In the genomic region with DNA sequence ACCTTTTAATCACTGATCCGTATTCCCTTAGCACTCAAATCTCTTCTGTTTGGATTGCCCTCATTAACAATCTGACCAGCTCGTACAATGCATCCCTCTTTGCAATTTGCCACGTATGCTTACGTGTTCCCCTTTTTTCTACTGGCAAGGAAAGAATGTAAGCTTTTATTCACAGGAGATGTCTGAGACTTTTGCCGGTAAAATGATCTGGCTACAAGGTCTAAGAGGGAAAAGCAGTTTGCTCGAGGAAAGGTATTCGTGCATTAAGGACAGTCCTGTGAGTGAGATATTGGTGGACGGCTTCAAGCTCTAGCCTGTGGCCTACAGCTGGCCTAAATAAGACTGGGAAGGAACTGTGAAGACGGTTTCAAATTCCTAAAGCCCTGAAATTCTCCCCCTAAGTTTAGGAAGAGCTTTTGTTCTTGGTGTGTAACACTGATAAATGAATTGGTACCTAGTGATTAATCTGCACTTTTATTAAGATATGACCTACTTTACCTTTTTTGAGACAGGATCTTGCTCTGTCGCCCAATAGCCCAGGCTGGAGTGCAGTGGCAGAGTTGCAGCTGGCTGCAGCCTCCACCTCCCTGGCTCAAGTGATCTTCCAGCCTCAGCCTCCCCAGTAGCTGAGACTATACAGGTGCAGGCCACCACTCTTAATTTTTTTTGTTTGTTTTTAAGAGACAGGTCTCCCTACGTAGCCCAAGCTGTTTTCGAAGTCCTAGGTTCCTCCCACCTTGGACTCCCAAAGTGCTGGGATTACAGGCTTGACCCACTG, we compare ENCODE assay signal across 8 cellular contexts. TPM values are rescaled to one million over a fixed set of nuclear protein-coding genes. Genes with fewer than 3 reads are reported as not detected.
DNase-seq lines count a peak whose midpoint lies in the region; ATAC-seq and TF ChIP-seq lines count a peak whose summit lies in the region.

No MANE protein-coding gene starts in this region.

- H3K4me2 ChIP-seq in BLaER1 treated with 17β-estradiol and CSF1 and Interleukin-3, amounts not matched to agents 10 nM and 100 nM = peak overlapping the region; percentile 84 to 98 (median 95)

- H3K27ac ChIP-seq in BLaER1 treated with 17β-estradiol and CSF1 and Interleukin-3, amounts not matched to agents 10 nM and 100 nM = peak overlapping the region; percentile 86 to 97 (median 92)

- no peaks in the 10 kb centered on the region for H3K27me3 Mint-ChIP-seq in activated CD8-positive, alpha-beta T cell treated with anti-CD3 and anti-CD28 coated beads for 36 hours

- peaks cover 50% of the 10 kb centered on the region for H3K36me3 Mint-ChIP-seq in activated CD8-positive, alpha-beta T cell treated with anti-CD3 and anti-CD28 coated beads for 36 hours (ENCODE audit: low read depth)
- peaks cover 63% of the 10 kb centered on the region for H3K36me3 Mint-ChIP-seq in stimulated activated effector memory CD8-positive, alpha-beta T cell treated with anti-CD3 and anti-CD28 coated beads, Interleukin-12 subunit alpha, Interleukin-12 subunit beta, amount 100 ng/mL, for 72 hours

- H3K9me3 Mint-ChIP-seq in activated CD8-positive, alpha-beta T cell treated with anti-CD3 and anti-CD28 coated beads for 36 hours = no peaks in the 10 kb centered on the region
- H3K9me3 Mint-ChIP-seq in stimulated activated effector memory CD8-positive, alpha-beta T cell treated with anti-CD3 and anti-CD28 coated beads, Interleukin-12 subunit alpha, Interleukin-12 subunit beta, amount 100 ng/mL, for 72 hours = no peaks in the 10 kb centered on the region

- no peak for TF ChIP-seq CTCF in HFF-Myc (IDR thresholded peaks at IDR 0.05; ENCODE audit: low read depth, low read length, missing control alignments)
- TF ChIP-seq CTCF in activated CD8-positive, alpha-beta T cell treated with anti-CD3 and anti-CD28 coated beads for 36 hours (IDR thresholded peaks at IDR 0.05) = no peak

- DNase-seq in HFF-Myc (ENCODE audit: extremely low read depth, low read depth) (no peak), NAMALWA (ENCODE audit: low spot score) (no peak), ecto neural progenitor cell (ENCODE audit: low spot score) (no peak)
- DNase-seq in activated CD8-positive, alpha-beta T cell treated with anti-CD3 and anti-CD28 coated beads for 36 hours = no peak
- peak in 1 of 2 donors; percentile 51 for DNase-seq in stimulated activated effector memory CD8-positive, alpha-beta T cell treated with anti-CD3 and anti-CD28 coated beads, Interleukin-12 subunit alpha, Interleukin-12 subunit beta, amount 100 ng/mL, for 72 hours (ENCODE audit: low spot score in 2 of 2)

- no peak for ATAC-seq in activated CD8-positive, alpha-beta T cell treated with anti-CD3 and anti-CD28 coated beads for 36 hours
- no peak for ATAC-seq in stimulated activated effector memory CD8-positive, alpha-beta T cell treated with anti-CD3 and anti-CD28 coated beads, Interleukin-12 subunit alpha, Interleukin-12 subunit beta, amount 100 ng/mL, for 72 hours
- ATAC-seq in GM18519 (IDR thresholded peaks at IDR 0.05; ENCODE audit: low FRiP score, unreplicated experiment) = no peak

- H3K27me3 ChIP-seq in BLaER1 treated with 17β-estradiol and CSF1 and Interleukin-3, amounts not matched to agents 10 nM and 100 nM = no peaks in the 10 kb centered on the region
- H3K27me3 ChIP-seq in iPS-15b (ENCODE audit: control insufficient read depth, insufficient read depth, low read length) = no peaks in the 10 kb centered on the region

- CTCF ChIA-PET in activated CD8-positive, alpha-beta T cell treated with anti-CD3 and anti-CD28 coated beads for 36 hours (lab: Charles Lee) = interaction anchor here (0.6 to 1.4 kb wide), 4 partner anchors 9 to 496 kb away, joined by 3 to 5 read pairs (median 4); no protein-coding TSS in a partner anchor

- H3K4me3 Mint-ChIP-seq in activated CD8-positive, alpha-beta T cell treated with anti-CD3 and anti-CD28 coated beads for 36 hours = peak overlapping the region; percentile 93
- H3K4me3 Mint-ChIP-seq in stimulated activated effector memory CD8-positive, alpha-beta T cell treated with anti-CD3 and anti-CD28 coated beads, Interleukin-12 subunit alpha, Interleukin-12 subunit beta, amount 100 ng/mL, for 72 hours = peak overlapping the region; percentile 81

- H3K4me1 Mint-ChIP-seq in activated CD8-positive, alpha-beta T cell treated with anti-CD3 and anti-CD28 coated beads for 36 hours (ENCODE audit: low read depth) = peaks cover 55% of the 10 kb centered on the region
- peaks cover 44% of the 10 kb centered on the region for H3K4me1 Mint-ChIP-seq in stimulated activated effector memory CD8-positive, alpha-beta T cell treated with anti-CD3 and anti-CD28 coated beads, Interleukin-12 subunit alpha, Interleukin-12 subunit beta, amount 100 ng/mL, for 72 hours

- intact Hi-C loops in activated CD8-positive, alpha-beta T cell treated with anti-CD3 and anti-CD28 coated beads for 36 hours (cut with micrococcal nuclease) = no loop called here

- peaks cover 22 to 50% (median 37%) of the 10 kb centered on the region in 11 experiments for H3K36me3 ChIP-seq in BLaER1 treated with 17β-estradiol and CSF1 and Interleukin-3, amounts not matched to agents 10 nM and 100 nM
- no peaks in the 10 kb centered on the region for H3K36me3 ChIP-seq in iPS-15b (ENCODE audit: control insufficient read depth, insufficient read depth, low read length)

- H3K4me3 ChIP-seq in BLaER1 treated with 17β-estradiol and CSF1 and Interleukin-3, amounts not matched to agents 10 nM and 100 nM = peak overlapping the region; percentile 77 to 98 (median 88)
- H3K4me3 ChIP-seq in HFF-Myc (replicated peaks; ENCODE audit: low read depth, low read length) = peak overlapping the region; percentile 63
- peak overlapping the region; percentile 86 for H3K4me3 ChIP-seq in iPS-15b (ENCODE audit: low read depth, low read length)

- H3K9ac ChIP-seq in BLaER1 treated with 17β-estradiol and CSF1 and Interleukin-3, amounts not matched to agents 10 nM and 100 nM = peak overlapping the region; percentile 91 to 98 (median 94)
- H3K9ac ChIP-seq in iPS-15b (ENCODE audit: low read depth, low read length) = peak overlapping the region; percentile 91

- no peaks in the 10 kb centered on the region for H3K9me3 ChIP-seq in BLaER1 treated with 17β-estradiol and CSF1 and Interleukin-3, amounts not matched to agents 10 nM and 100 nM (replicated peaks in 1 of 11)
- no peaks in the 10 kb centered on the region for H3K9me3 ChIP-seq in iPS-15b (ENCODE audit: control insufficient read depth, insufficient read depth, low read length)

- peaks cover 27 to 81% (median 61%) of the 10 kb centered on the region in 11 experiments; a peak in 20 of 22 replicates for H4K20me1 ChIP-seq in BLaER1 treated with 17β-estradiol and CSF1 and Interleukin-3, amounts not matched to agents 10 nM and 100 nM

- H3K27ac Mint-ChIP-seq in activated CD8-positive, alpha-beta T cell treated with anti-CD3 and anti-CD28 coated beads for 36 hours = peak overlapping the region; percentile 98
- peak overlapping the region; percentile 95 for H3K27ac Mint-ChIP-seq in stimulated activated effector memory CD8-positive, alpha-beta T cell treated with anti-CD3 and anti-CD28 coated beads, Interleukin-12 subunit alpha, Interleukin-12 subunit beta, amount 100 ng/mL, for 72 hours

- peaks cover 48 to 69% (median 57%) of the 10 kb centered on the region in 10 experiments for H3K4me1 ChIP-seq in BLaER1 treated with 17β-estradiol and CSF1 and Interleukin-3, amounts not matched to agents 10 nM and 100 nM
- H3K4me1 ChIP-seq in iPS-15b (ENCODE audit: control insufficient read depth, insufficient read depth, low read length) = no peaks in the 10 kb centered on the region

- POLR2A ChIA-PET in activated CD8-positive, alpha-beta T cell treated with anti-CD3 and anti-CD28 coated beads for 36 hours (lab: Charles Lee) = interaction anchor here (0.6 to 7.7 kb wide), 17 partner anchors 8 to 386 kb away, joined by 3 to 54 read pairs (median 3); partner anchors contain the start of genes EMC1 and MRTO4

RNA-seq across cellular contexts. Expression of gene UBR4, which starts 0.9 kb away (rescaled TPM):
- 100 to 1,000 TPM; 133 TPM for total RNA-seq in activated CD8-positive, alpha-beta T cell treated with anti-CD3 and anti-CD28 coated beads for 36 hours

RNA-seq across cellular contexts. Expression of gene EMC1, which starts 40.4 kb away (rescaled TPM):
- total RNA-seq in activated CD8-positive, alpha-beta T cell treated with anti-CD3 and anti-CD28 coated beads for 36 hours = 10 to 100 TPM; 38.3 to 39.5 TPM

RNA-seq across cellular contexts. Expression of gene MRTO4, which starts 40.6 kb away (rescaled TPM):
- 10 to 100 TPM; 90.9 to 93.4 TPM for total RNA-seq in activated CD8-positive, alpha-beta T cell treated with anti-CD3 and anti-CD28 coated beads for 36 hours
